In genomic region chr16:81080233-81080632, GRCh38 we compare ENCODE assay signal across 18 cellular contexts. TPM values are rescaled to one million over a fixed set of nuclear protein-coding genes. Genes with fewer than 3 reads are reported as not detected.
DNase-seq lines count a peak whose midpoint lies in the region; ATAC-seq, FAIRE-seq and TF ChIP-seq lines count a peak whose summit lies in the region.
"Had no signal": no experiment of that assay in that cellular context is flagged by ENCODE, and none has a peak within 500 bp of the region (broad histone marks: within the 10 kb centered on the region; RNA-seq: fewer than 3 reads in every experiment).

No MANE protein-coding gene starts in this region.

- no peak overlapping the region for H3K4me3 ChIP-seq in astrocyte (ENCODE audit: insufficient read depth, low read depth, low read length)
- H3K4me3 ChIP-seq: HAP-1 had no signal

- peaks cover 3% of the 10 kb centered on the region for H3K4me1 ChIP-seq in astrocyte (ENCODE audit: insufficient read depth, low read length)

- no peaks in the 10 kb centered on the region for H3K9me3 ChIP-seq in astrocyte (ENCODE audit: insufficient read depth, low read depth, low read length)
- H3K9me3 ChIP-seq: HAP-1 had no signal

- no peaks in the 10 kb centered on the region for H3K27me3 Mint-ChIP-seq in Calu3 (ENCODE audit: unreplicated experiment)
- no peaks in the 10 kb centered on the region for H3K27me3 Mint-ChIP-seq in astrocyte (ENCODE audit: low read depth, unreplicated experiment)
- no peaks in the 10 kb centered on the region for H3K27me3 Mint-ChIP-seq in T-helper 2 cell treated with Interferon-gamma antibody and Interleukin-4, amounts not matched to agents 5 μg/mL and 100 μg/mL, for 36 hours (ENCODE audit: low read depth)
- H3K27me3 Mint-ChIP-seq: B cell; CD4-positive, alpha-beta memory T cell had no signal

- no peak overlapping the region for H3K4me2 ChIP-seq in astrocyte (ENCODE audit: low read length)

- TF ChIP-seq CTCF in Calu3 (IDR thresholded peaks at IDR 0.05; ENCODE audit: unreplicated experiment) (no peak), astrocyte (IDR thresholded peaks at IDR 0.05; ENCODE audit: insufficient read depth, low read depth, low read length) (no peak)

- H3K9ac ChIP-seq in astrocyte (ENCODE audit: low read length) = no peak overlapping the region

- no peak for TF ChIP-seq POLR2A in erythroblast (IDR thresholded peaks at IDR 0.05; ENCODE audit: low read length)

- no TSS peak for BruUV-seq in Calu3 (replicated peaks; lab: Mats Ljungman, UMichigan)

- no peak overlapping the region for H2AFZ ChIP-seq in astrocyte (ENCODE audit: low read depth, low read length)

- no peak overlapping the region for H3K27ac ChIP-seq in astrocyte (ENCODE audit: low read depth, low read length)

- H4K20me1 ChIP-seq in astrocyte (ENCODE audit: insufficient read depth, low read length) = no peaks in the 10 kb centered on the region

- intact Hi-C loops in Calu3 (cut with micrococcal nuclease; ENCODE audit: unreplicated experiment) = no loop called here

- DNase-seq in Calu3 (no peak), astrocyte (ENCODE audit: low read depth) (no peak), globus pallidus (ENCODE audit: low spot score) (peak; percentile 28), pons (ENCODE audit: low spot score) (peak; percentile 24), erythroblast (lab: John Stamatoyannopoulos, UW) (no peak)
- no peak for DNase-seq in T-helper 2 cell treated with Interferon-gamma antibody and Interleukin-4, amounts not matched to agents 5 μg/mL and 100 μg/mL, for 36 hours (ENCODE audit: low spot score)
- DNase-seq: CD4-positive, alpha-beta memory T cell; DMS153; DMS79 treated with DMSO at 0.1 percent for 48 hours; EL; GDM1 had no signal

- H3K27ac Mint-ChIP-seq in Calu3 (ENCODE audit: unreplicated experiment) = peak overlapping the region; percentile 17
- H3K27ac Mint-ChIP-seq in astrocyte (ENCODE audit: unreplicated experiment) = no peak overlapping the region
- H3K27ac Mint-ChIP-seq in T-helper 2 cell treated with Interferon-gamma antibody and Interleukin-4, amounts not matched to agents 5 μg/mL and 100 μg/mL, for 36 hours = no peak overlapping the region
- H3K27ac Mint-ChIP-seq: B cell had no signal

- H3K36me3 Mint-ChIP-seq in Calu3 (ENCODE audit: insufficient read depth, unreplicated experiment) (peaks cover 28% of the 10 kb centered on the region), astrocyte (ENCODE audit: low read depth, unreplicated experiment) (peaks cover under 1% of the 10 kb centered on the region)
- no peaks in the 10 kb centered on the region for H3K36me3 Mint-ChIP-seq in T-helper 2 cell treated with Interferon-gamma antibody and Interleukin-4, amounts not matched to agents 5 μg/mL and 100 μg/mL, for 36 hours (ENCODE audit: low read depth)
- H3K36me3 Mint-ChIP-seq: CD4-positive, alpha-beta memory T cell had no signal

- CTCF ChIA-PET in Calu3 (lab: Charles Lee) = interaction anchor here (0.5 kb wide), 1 partner anchor 89 kb away, joined by 3 read pairs; no protein-coding TSS in a partner anchor

- H3K27me3 ChIP-seq in astrocyte (ENCODE audit: insufficient read depth, low read length) = no peaks in the 10 kb centered on the region

- no peaks in the 10 kb centered on the region for H3K4me1 Mint-ChIP-seq in Calu3 (ENCODE audit: low read depth, unreplicated experiment)
- H3K4me1 Mint-ChIP-seq in astrocyte (ENCODE audit: low read depth, unreplicated experiment) = no peaks in the 10 kb centered on the region
- H3K4me1 Mint-ChIP-seq in T-helper 2 cell treated with Interferon-gamma antibody and Interleukin-4, amounts not matched to agents 5 μg/mL and 100 μg/mL, for 36 hours (ENCODE audit: low read depth) = no peaks in the 10 kb centered on the region

- H3K9me3 Mint-ChIP-seq in Calu3 (ENCODE audit: low read depth, unreplicated experiment) (no peaks in the 10 kb centered on the region), astrocyte (ENCODE audit: unreplicated experiment) (no peaks in the 10 kb centered on the region)
- H3K9me3 Mint-ChIP-seq in T-helper 2 cell treated with Interferon-gamma antibody and Interleukin-4, amounts not matched to agents 5 μg/mL and 100 μg/mL, for 36 hours = no peaks in the 10 kb centered on the region
- H3K9me3 Mint-ChIP-seq: CD4-positive, alpha-beta memory T cell had no signal

- ATAC-seq in GM19023 (IDR thresholded peaks at IDR 0.05; ENCODE audit: unreplicated experiment) = no peak

- H3K36me3 ChIP-seq in astrocyte (ENCODE audit: insufficient read depth, low read length) = no peaks in the 10 kb centered on the region

- H3K4me3 Mint-ChIP-seq in Calu3 (ENCODE audit: low read depth, unreplicated experiment) = no peak overlapping the region
- H3K4me3 Mint-ChIP-seq in astrocyte (ENCODE audit: unreplicated experiment) = peak overlapping the region; percentile 41
- H3K4me3 Mint-ChIP-seq in T-helper 2 cell treated with Interferon-gamma antibody and Interleukin-4, amounts not matched to agents 5 μg/mL and 100 μg/mL, for 36 hours = no peak overlapping the region
- H3K4me3 Mint-ChIP-seq: B cell had no signal

- no peaks in the 10 kb centered on the region for H3K79me2 ChIP-seq in astrocyte (ENCODE audit: insufficient read depth, low read length)

- no peak for FAIRE-seq in astrocyte (lab: Jason Lieb, UNC)
- FAIRE-seq: A204.1, D721Med, H1, HTR-8/SVneo had no signal

RNA-seq across cellular contexts. Expression of gene C16orf46, which starts 3.2 kb away (rescaled TPM):
- 2.2 TPM in 1 of 2 replicates, not detected in the other for total RNA-seq in Calu3 (2022)
- 0.24 and 1.8 TPM in 2 replicates for total RNA-seq in astrocyte
- total RNA-seq: B cell had no signal

RNA-seq across cellular contexts. Expression of gene GCSH, which starts 16.0 kb away (rescaled TPM):
- total RNA-seq in Calu3 (2022) (85.2 and 109 TPM in 2 replicates), astrocyte (32.9 and 41.1 TPM in 2 replicates)

RNA-seq across cellular contexts. Expression of gene ATMIN, which starts 44.6 kb away (rescaled TPM):
- total RNA-seq in Calu3 (2022) = 61.3 and 64.3 TPM in 2 replicates
- 32.6 and 40.0 TPM in 2 replicates for total RNA-seq in astrocyte

Comparison
In these comparisons a context has a peak if more than half of its experiments do, and no peak if none do; other contexts are left out.
1. DNase-seq: peak in globus pallidus (single experiment) and pons (single experiment); none in Calu3 (single experiment), astrocyte (single experiment), erythroblast (0 of 2) and T-helper 2 cell treated with Interferon-gamma antibody and Interleukin-4, amounts not matched to agents 5 μg/mL and 100 μg/mL, for 36 hours (single experiment).